In the genomic region with DNA sequence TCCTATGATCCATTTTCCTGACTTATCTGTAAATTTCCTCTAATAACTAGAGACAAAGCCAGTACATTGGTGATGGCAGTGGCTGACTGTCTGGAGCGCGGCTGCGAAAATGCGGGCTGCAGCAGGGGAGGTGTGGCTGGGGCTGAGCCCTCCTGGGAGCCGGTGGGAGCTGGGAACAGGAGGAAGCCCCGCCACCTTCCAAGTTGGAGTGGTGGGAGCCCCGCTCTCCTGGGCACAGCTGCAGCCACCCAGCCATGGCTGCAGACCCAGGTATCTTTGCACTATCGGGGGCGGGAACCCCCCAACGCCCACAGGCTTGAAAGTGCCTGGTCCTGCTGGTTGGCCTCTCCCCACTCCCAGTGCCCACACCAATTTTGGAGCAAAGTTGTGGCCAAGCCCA, we compare ENCODE assay signal across 22 cellular contexts.
DNase-seq lines count a peak whose midpoint lies in the region; ATAC-seq, FAIRE-seq and TF ChIP-seq lines count a peak whose summit lies in the region.
"Had no signal": no experiment of that assay in that cellular context is flagged by ENCODE, and none has a peak within 500 bp of the region (broad histone marks: within the 10 kb centered on the region; RNA-seq: fewer than 3 reads in every experiment).

No MANE protein-coding gene starts in this region.

- DNase-seq in Right ventricle myocardium inferior (ENCODE audit: missing footprints) (peak; percentile 64), cardiac septum (ENCODE audit: low spot score) (no peak), kidney (peak; percentile 47), spleen (peak; percentile 52), cerebellum (ENCODE audit: low spot score) (no peak), OCI-M2 (lab: John Stamatoyannopoulos, UW; ENCODE audit: unreplicated experiment) (no peak), erythroblast (lab: John Stamatoyannopoulos, UW) (no peak)
- DNase-seq: 8988T; CD4-positive, CD25-positive, alpha-beta regulatory T cell; COR-L47; DMS 273 treated with DMSO at 0.1 percent for 48 hours; H9; Karpas-422; NCI-H1048; NCI-H1436; NCI-H1930; NCI-H526 had no signal

- intact Hi-C loops in Right ventricle myocardium inferior (cut with DNase I) = no loop called here
- intact Hi-C loops in cardiac septum (cut with DNase I) = no loop called here
- intact Hi-C loops in kidney (cut with DNase I) = no loop called here
- intact Hi-C loops in spleen (cut with DNase I; ENCODE audit: low total_unique reads) = no loop called here

- H3K27ac ChIP-seq in kidney (ENCODE audit: low read depth in 2 of 2, low read length in 2 of 2) = no peak overlapping the region
- no peak overlapping the region for H3K27ac ChIP-seq in spleen
- H3K27ac ChIP-seq: SJSA1 had no signal

- 88 to 95% (median 92%) methylated on average over 10 of the region's 10 CpGs for WGBS in spleen, 5 donors

- TF ChIP-seq POLR2A in spleen (IDR thresholded peaks at IDR 0.05) (no peak), erythroblast (IDR thresholded peaks at IDR 0.05; ENCODE audit: low read length) (no peak)

- H3K36me3 ChIP-seq in kidney (ENCODE audit: control insufficient read depth in 1 of 2, insufficient read depth in 2 of 2, low read length in 2 of 2) = no peaks in the 10 kb centered on the region
- H3K36me3 ChIP-seq in spleen = no peaks in the 10 kb centered on the region
- H3K36me3 ChIP-seq: SJSA1 had no signal

- no peak for TF ChIP-seq CTCF in kidney (IDR thresholded peaks at IDR 0.05; ENCODE audit: borderline replicate concordance, extremely low read depth, insufficient read depth)
- TF ChIP-seq CTCF in spleen (IDR thresholded peaks at IDR 0.05 in 8 of 11, conservative IDR thresholded peaks at IDR 0.05 in 3 of 11) = no peak

- no peak for FAIRE-seq in kidney (lab: Jason Lieb, UNC)
- FAIRE-seq: G401.6, GM19239, HTR-8/SVneo had no signal

- no peak for ATAC-seq in Right ventricle myocardium inferior
- no peak for ATAC-seq in GM19452 (IDR thresholded peaks at IDR 0.05; ENCODE audit: unreplicated experiment)

- H3K4me3 ChIP-seq in kidney (ENCODE audit: low read length in 2 of 2) (no peak overlapping the region), spleen (no peak overlapping the region)
- H3K4me3 ChIP-seq: SJSA1 had no signal

- H3K27me3 ChIP-seq in spleen (replicated peaks in 1 of 7) = no peaks in the 10 kb centered on the region
- H3K27me3 ChIP-seq: SJSA1 had no signal

- H3K9me3 ChIP-seq in kidney (ENCODE audit: control insufficient read depth in 1 of 2, low read length in 2 of 2) (no peaks in the 10 kb centered on the region), spleen (peaks cover 0 to 13% (median 0%) of the 10 kb centered on the region in 8 donors)
- H3K9me3 ChIP-seq: SJSA1 had no signal

- no peaks in the 10 kb centered on the region for H3K4me1 ChIP-seq in kidney (ENCODE audit: control insufficient read depth in 1 of 2, insufficient read depth in 1 of 2, low read depth in 1 of 2, low read length in 2 of 2)
- no peaks in the 10 kb centered on the region for H3K4me1 ChIP-seq in spleen
- H3K4me1 ChIP-seq: SJSA1 had no signal

- H3K9ac ChIP-seq in kidney (ENCODE audit: low read length in 2 of 2) = no peak overlapping the region

Comparison
In these comparisons a context has a peak if more than half of its experiments do, and no peak if none do; other contexts are left out.
1. DNase-seq: peak in Right ventricle myocardium inferior (single experiment), kidney (single experiment) and spleen (single experiment); none in cardiac septum (single experiment), cerebellum (single experiment), OCI-M2 (single experiment) and erythroblast (0 of 2).